18 cellular contexts compared by ENCODE assay signal in genomic region chr22:20773793-20774212, GRCh38. TPM values are rescaled to one million over a fixed set of nuclear protein-coding genes. Genes with fewer than 3 reads are reported as not detected.
DNase-seq lines count a peak whose midpoint lies in the region; ATAC-seq, FAIRE-seq and TF ChIP-seq lines count a peak whose summit lies in the region.
"Had no signal": no experiment of that assay in that cellular context is flagged by ENCODE, and none has a peak within 500 bp of the region (broad histone marks: within the 10 kb centered on the region; RNA-seq: fewer than 3 reads in every experiment).

Gene SERPIND1, plus strand, starts transcription at chr22:20774113. Its CDS starts 5,200 bp downstream, at chr22:20779313.

- peaks cover 44% of the 10 kb centered on the region for H3K4me1 ChIP-seq in cardiac muscle cell (ENCODE audit: low read depth)
- peaks cover 8 to 23% of the 10 kb centered on the region in 2 donors for H3K4me1 ChIP-seq in thoracic aorta (ENCODE audit: control insufficient read depth in 1 of 2, low read depth in 2 of 2)
- peaks cover 16% of the 10 kb centered on the region for H3K4me1 ChIP-seq in vagina

- H3K4me3 ChIP-seq in cardiac muscle cell (no peak within 1 kb of the TSS), thoracic aorta (no peak within 1 kb of the TSS), vagina (no peak within 1 kb of the TSS)
- H3K4me3 ChIP-seq: A549 had no signal

- no peak for FAIRE-seq in D721Med (lab: Jason Lieb, UNC)
- FAIRE-seq: A549 had no signal

- DNase-seq in cardiac muscle cell (ENCODE audit: low read depth in 1 of 2, low spot score in 1 of 2) (peak in 1 of 2 donors; percentile 54), left ventricle myocardium superior (no peak), left lobe of liver (ENCODE audit: low spot score) (peak; percentile 82), thoracic aorta (ENCODE audit: low spot score) (no peak), AML-193 (lab: John Stamatoyannopoulos, UW) (no peak), D721Med (ENCODE audit: insufficient read length, low spot score) (no peak), vagina (ENCODE audit: extremely low spot score in 2 of 2) (no peak)
- DNase-seq: CD4-positive, CD25-positive, alpha-beta regulatory T cell; DMS79 treated with DMSO at 0.1 percent for 48 hours; KG1; NCI-H1436; NCI-H2029 treated with DMSO at 0.1 percent for 48 hours; NCI-H526; SK-N-SH had no signal

- TF ChIP-seq CTCF in cardiac muscle cell (IDR thresholded peaks at IDR 0.05; ENCODE audit: low read depth, low read length) (no peak), VCaP (conservative IDR thresholded peaks at IDR 0.05) (no peak), thoracic aorta (IDR thresholded peaks at IDR 0.05) (no peak), D721Med (IDR thresholded peaks at IDR 0.05; ENCODE audit: insufficient read depth, missing control alignments) (no peak), vagina (IDR thresholded peaks at IDR 0.05) (no peak)

- no peak for TF ChIP-seq POLR2A in vagina (IDR thresholded peaks at IDR 0.05)

- H3K27me3 ChIP-seq in cardiac muscle cell = no peaks in the 10 kb centered on the region
- H3K27me3 ChIP-seq in thoracic aorta (replicated peaks; ENCODE audit: insufficient read depth) = no peaks in the 10 kb centered on the region
- H3K27me3 ChIP-seq in vagina = no peaks in the 10 kb centered on the region

- H3K27ac ChIP-seq in cardiac muscle cell (peak within 1 kb of the TSS; percentile 54), VCaP (peak within 1 kb of the TSS; percentile 7; the same call in 1 of the 2 replicates), thoracic aorta (peak within 1 kb of the TSS; percentile 59 to 69), vagina (no peak within 1 kb of the TSS)
- H3K27ac ChIP-seq: A549 had no signal

- H3K36me3 ChIP-seq in cardiac muscle cell (no peaks in the 10 kb centered on the region), thoracic aorta (peaks cover 7% of the 10 kb centered on the region), vagina (no peaks in the 10 kb centered on the region)

- intact Hi-C loops in left ventricle myocardium superior (cut with micrococcal nuclease) (no loop called here), vagina (cut with DNase I) (no loop called here)

- H3K9me3 ChIP-seq in cardiac muscle cell (ENCODE audit: low read depth) = no peaks in the 10 kb centered on the region
- H3K9me3 ChIP-seq in thoracic aorta = no peaks in the 10 kb centered on the region
- no peaks in the 10 kb centered on the region for H3K9me3 ChIP-seq in vagina
- H3K9me3 ChIP-seq: A549, SK-N-SH had no signal

- ATAC-seq in left ventricle myocardium superior (no peak), left lobe of liver (peak; percentile 56), thoracic aorta (ENCODE audit: insufficient number of reproducible peaks, low FRiP score, low read depth) (no peak)
- ATAC-seq: A549, HCT116 had no signal

RNA-seq across cellular contexts. Expression of gene SERPIND1, which starts in this region (rescaled TPM):
- 0.88 and 1.3 TPM in 2 replicates for total RNA-seq in cardiac muscle cell
- polyA plus RNA-seq in cardiac muscle cell = 0.94 and 4.8 TPM in 2 replicates
- not detected for total RNA-seq in left ventricle myocardium superior
- total RNA-seq in left lobe of liver = 261 TPM
- not detected for total RNA-seq in thoracic aorta
- not detected for total RNA-seq in vagina
- total RNA-seq: CD4-positive, CD25-positive, alpha-beta regulatory T cell; G401 had no signal
- polyA plus RNA-seq: A549, SK-N-SH had no signal

Comparison
In these comparisons a context has a peak if more than half of its experiments do, and no peak if none do; other contexts are left out.
1. RNA of gene SERPIND1 (total RNA-seq): 261 TPM in left lobe of liver (single experiment); 0.88 to 1.3 TPM in cardiac muscle cell, not detected in thoracic aorta, not detected in left ventricle myocardium superior (single experiment) and not detected in vagina (single experiment); every median in the first group is over 100 times any median in the second.